8 cellular contexts compared by ENCODE assay signal in the genomic region with DNA sequence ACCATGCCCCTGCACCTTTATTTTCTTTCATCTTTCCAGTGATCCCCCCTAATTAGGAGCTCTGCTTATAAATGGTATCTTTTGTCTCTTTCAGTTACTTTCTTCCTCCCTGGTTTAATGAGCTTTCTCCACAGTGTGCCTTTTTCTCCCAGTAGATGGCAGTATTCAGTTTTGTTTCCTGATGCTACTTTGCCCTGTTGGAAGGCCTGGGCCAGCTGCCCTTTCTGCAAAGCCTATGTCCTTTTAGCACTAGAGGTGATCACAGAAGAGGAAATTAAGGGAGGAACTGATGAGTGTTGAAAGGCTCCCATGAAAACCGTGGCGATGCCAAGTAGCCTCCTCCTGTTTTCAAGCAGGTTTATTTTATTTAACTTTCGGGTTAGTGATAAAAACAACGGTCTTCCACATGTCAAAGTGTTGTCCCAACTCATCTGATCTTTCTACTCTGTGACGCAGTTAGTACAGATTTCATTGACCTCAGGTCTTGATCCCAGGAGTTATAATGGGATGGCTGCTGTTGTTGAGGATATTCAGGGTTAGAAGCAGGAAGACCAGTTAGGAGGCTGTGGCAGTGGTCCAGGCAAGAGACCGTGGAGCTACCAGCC.
DNase-seq lines count a peak whose midpoint lies in the region; ATAC-seq and TF ChIP-seq lines count a peak whose summit lies in the region.

No MANE protein-coding gene starts in this region.

- H3K27me3 ChIP-seq in GM23338 (ENCODE audit: insufficient read depth) (no peaks in the 10 kb centered on the region), osteoblast (ENCODE audit: insufficient read depth, low read length) (no peaks in the 10 kb centered on the region)
- H3K27me3 ChIP-seq in CD8-positive, alpha-beta T cell (ENCODE audit: insufficient read depth, low read length): no peaks in the 10 kb centered on the region

- no peak overlapping the region for H3K27ac Mint-ChIP-seq in GM23338
- H3K27ac Mint-ChIP-seq in CD8-positive, alpha-beta T cell: no peak overlapping the region

- intact Hi-C loops in CD8-positive, alpha-beta T cell (cut with DNase I, micrococcal nuclease): no loop called here

- H2AFZ ChIP-seq in GM23338 (no peak overlapping the region; the same call in 1 of the 2 replicates), osteoblast (ENCODE audit: low read length) (no peak overlapping the region)

- H3K9me3 ChIP-seq in osteoblast (ENCODE audit: low read depth, low read length): no peaks in the 10 kb centered on the region
- no peaks in the 10 kb centered on the region for H3K9me3 ChIP-seq in CD8-positive, alpha-beta T cell (ENCODE audit: low read length)

- CTCF ChIA-PET in CD8-positive, alpha-beta T cell (lab: Charles Lee): no interaction called here

- ATAC-seq in GM23338 (peak; percentile 97), GM21360 (IDR thresholded peaks at IDR 0.05; ENCODE audit: unreplicated experiment) (no peak)
- ATAC-seq in CD8-positive, alpha-beta T cell: no peak

- H3F3A ChIP-seq in GM23338 (replicated peaks; ENCODE audit: low read depth): no peaks in the 10 kb centered on the region

- no peaks in the 10 kb centered on the region for H3K27me3 Mint-ChIP-seq in GM23338 (ENCODE audit: insufficient read depth, low read depth, poor library complexity)
- H3K27me3 Mint-ChIP-seq in CD8-positive, alpha-beta T cell (ENCODE audit: low read depth): no peaks in the 10 kb centered on the region

- DNase-seq in GM03348 (ENCODE audit: low spot score): peak; percentile 62
- DNase-seq in GM23338 (ENCODE audit: low spot score): peak; percentile 78
- peak; percentile 43 for DNase-seq in LoVo (ENCODE audit: low spot score)
- DNase-seq in SHP77 treated with DMSO at 0.1 percent for 48 hours (lab: John Stamatoyannopoulos, UW): peak; percentile 59
- DNase-seq in fibroblast of the conjunctiva (ENCODE audit: low read depth): peak; percentile 31
- no peak for DNase-seq in osteoblast (ENCODE audit: insufficient read length, low spot score, missing footprints)
- no peak for DNase-seq in CD8-positive, alpha-beta T cell

- H3K79me2 ChIP-seq in GM23338 (replicated peaks; ENCODE audit: insufficient read depth) (no peaks in the 10 kb centered on the region), osteoblast (ENCODE audit: insufficient read depth, low read length) (no peaks in the 10 kb centered on the region)

- H3K36me3 ChIP-seq in GM23338 (ENCODE audit: insufficient read depth): no peaks in the 10 kb centered on the region
- H3K36me3 ChIP-seq in osteoblast (ENCODE audit: insufficient read depth, low read length): no peaks in the 10 kb centered on the region
- H3K36me3 ChIP-seq in CD8-positive, alpha-beta T cell (ENCODE audit: insufficient read depth, low read length): no peaks in the 10 kb centered on the region

- no peaks in the 10 kb centered on the region for H3K36me3 Mint-ChIP-seq in GM23338 (ENCODE audit: low read depth)
- no peaks in the 10 kb centered on the region for H3K36me3 Mint-ChIP-seq in CD8-positive, alpha-beta T cell

- H3K4me1 Mint-ChIP-seq in GM23338: no peaks in the 10 kb centered on the region
- H3K4me1 Mint-ChIP-seq in CD8-positive, alpha-beta T cell (ENCODE audit: low read depth): no peaks in the 10 kb centered on the region

- H3K27ac ChIP-seq in GM23338 (ENCODE audit: low read depth) (no peak overlapping the region), osteoblast (ENCODE audit: low read depth, low read length) (no peak overlapping the region)
- no peak overlapping the region for H3K27ac ChIP-seq in CD8-positive, alpha-beta T cell (ENCODE audit: low read depth, low read length)

- no peaks in the 10 kb centered on the region for H3K9me2 ChIP-seq in GM23338 (ENCODE audit: insufficient read depth)

- peak; percentile 83 to 92 for TF ChIP-seq CTCF in GM23338 (conservative IDR thresholded peaks at IDR 0.05; ENCODE audit: low read depth in 2 of 2)
- TF ChIP-seq CTCF in osteoblast (IDR thresholded peaks at IDR 0.05; ENCODE audit: extremely low read depth, low read depth, low read length): peak; percentile 80
- no peak for TF ChIP-seq CTCF in CD8-positive, alpha-beta T cell (IDR thresholded peaks at IDR 0.05)

- H3K4me3 ChIP-seq in GM23338: no peak overlapping the region
- H3K4me3 ChIP-seq in osteoblast (ENCODE audit: insufficient read depth, low read length): no peak overlapping the region
- no peak overlapping the region for H3K4me3 ChIP-seq in CD8-positive, alpha-beta T cell (ENCODE audit: low read depth, low read length)

- H3K4me3 Mint-ChIP-seq in GM23338: no peak overlapping the region
- no peak overlapping the region for H3K4me3 Mint-ChIP-seq in CD8-positive, alpha-beta T cell

- no peaks in the 10 kb centered on the region for H3K9me3 Mint-ChIP-seq in GM23338
- H3K9me3 Mint-ChIP-seq in CD8-positive, alpha-beta T cell: peaks cover 2% of the 10 kb centered on the region

- no peaks in the 10 kb centered on the region for H4K20me1 ChIP-seq in GM23338 (replicated peaks; ENCODE audit: insufficient read depth)
- H4K20me1 ChIP-seq in osteoblast (ENCODE audit: insufficient read depth, low read length): no peaks in the 10 kb centered on the region

- no peak overlapping the region for H3K4me2 ChIP-seq in GM23338
- no peak overlapping the region for H3K4me2 ChIP-seq in osteoblast (ENCODE audit: insufficient read depth, low read length)

- POLR2A ChIA-PET in CD8-positive, alpha-beta T cell (lab: Charles Lee): no interaction called here

- H3K4me1 ChIP-seq in GM23338 (ENCODE audit: insufficient read depth) (no peaks in the 10 kb centered on the region), osteoblast (ENCODE audit: insufficient read depth, low read length) (peaks cover 6% of the 10 kb centered on the region)
- H3K4me1 ChIP-seq in CD8-positive, alpha-beta T cell (ENCODE audit: insufficient read depth, low read length): no peaks in the 10 kb centered on the region

TF ChIP-seq in GM23338, 12 proteins besides CTCF, POLR2A, EP300 and RAD21 (continues in another document):
- no peak for TF ChIP-seq NANOG (IDR thresholded peaks at IDR 0.05; ENCODE audit: borderline replicate concordance)
- TF ChIP-seq, protein P1, sequence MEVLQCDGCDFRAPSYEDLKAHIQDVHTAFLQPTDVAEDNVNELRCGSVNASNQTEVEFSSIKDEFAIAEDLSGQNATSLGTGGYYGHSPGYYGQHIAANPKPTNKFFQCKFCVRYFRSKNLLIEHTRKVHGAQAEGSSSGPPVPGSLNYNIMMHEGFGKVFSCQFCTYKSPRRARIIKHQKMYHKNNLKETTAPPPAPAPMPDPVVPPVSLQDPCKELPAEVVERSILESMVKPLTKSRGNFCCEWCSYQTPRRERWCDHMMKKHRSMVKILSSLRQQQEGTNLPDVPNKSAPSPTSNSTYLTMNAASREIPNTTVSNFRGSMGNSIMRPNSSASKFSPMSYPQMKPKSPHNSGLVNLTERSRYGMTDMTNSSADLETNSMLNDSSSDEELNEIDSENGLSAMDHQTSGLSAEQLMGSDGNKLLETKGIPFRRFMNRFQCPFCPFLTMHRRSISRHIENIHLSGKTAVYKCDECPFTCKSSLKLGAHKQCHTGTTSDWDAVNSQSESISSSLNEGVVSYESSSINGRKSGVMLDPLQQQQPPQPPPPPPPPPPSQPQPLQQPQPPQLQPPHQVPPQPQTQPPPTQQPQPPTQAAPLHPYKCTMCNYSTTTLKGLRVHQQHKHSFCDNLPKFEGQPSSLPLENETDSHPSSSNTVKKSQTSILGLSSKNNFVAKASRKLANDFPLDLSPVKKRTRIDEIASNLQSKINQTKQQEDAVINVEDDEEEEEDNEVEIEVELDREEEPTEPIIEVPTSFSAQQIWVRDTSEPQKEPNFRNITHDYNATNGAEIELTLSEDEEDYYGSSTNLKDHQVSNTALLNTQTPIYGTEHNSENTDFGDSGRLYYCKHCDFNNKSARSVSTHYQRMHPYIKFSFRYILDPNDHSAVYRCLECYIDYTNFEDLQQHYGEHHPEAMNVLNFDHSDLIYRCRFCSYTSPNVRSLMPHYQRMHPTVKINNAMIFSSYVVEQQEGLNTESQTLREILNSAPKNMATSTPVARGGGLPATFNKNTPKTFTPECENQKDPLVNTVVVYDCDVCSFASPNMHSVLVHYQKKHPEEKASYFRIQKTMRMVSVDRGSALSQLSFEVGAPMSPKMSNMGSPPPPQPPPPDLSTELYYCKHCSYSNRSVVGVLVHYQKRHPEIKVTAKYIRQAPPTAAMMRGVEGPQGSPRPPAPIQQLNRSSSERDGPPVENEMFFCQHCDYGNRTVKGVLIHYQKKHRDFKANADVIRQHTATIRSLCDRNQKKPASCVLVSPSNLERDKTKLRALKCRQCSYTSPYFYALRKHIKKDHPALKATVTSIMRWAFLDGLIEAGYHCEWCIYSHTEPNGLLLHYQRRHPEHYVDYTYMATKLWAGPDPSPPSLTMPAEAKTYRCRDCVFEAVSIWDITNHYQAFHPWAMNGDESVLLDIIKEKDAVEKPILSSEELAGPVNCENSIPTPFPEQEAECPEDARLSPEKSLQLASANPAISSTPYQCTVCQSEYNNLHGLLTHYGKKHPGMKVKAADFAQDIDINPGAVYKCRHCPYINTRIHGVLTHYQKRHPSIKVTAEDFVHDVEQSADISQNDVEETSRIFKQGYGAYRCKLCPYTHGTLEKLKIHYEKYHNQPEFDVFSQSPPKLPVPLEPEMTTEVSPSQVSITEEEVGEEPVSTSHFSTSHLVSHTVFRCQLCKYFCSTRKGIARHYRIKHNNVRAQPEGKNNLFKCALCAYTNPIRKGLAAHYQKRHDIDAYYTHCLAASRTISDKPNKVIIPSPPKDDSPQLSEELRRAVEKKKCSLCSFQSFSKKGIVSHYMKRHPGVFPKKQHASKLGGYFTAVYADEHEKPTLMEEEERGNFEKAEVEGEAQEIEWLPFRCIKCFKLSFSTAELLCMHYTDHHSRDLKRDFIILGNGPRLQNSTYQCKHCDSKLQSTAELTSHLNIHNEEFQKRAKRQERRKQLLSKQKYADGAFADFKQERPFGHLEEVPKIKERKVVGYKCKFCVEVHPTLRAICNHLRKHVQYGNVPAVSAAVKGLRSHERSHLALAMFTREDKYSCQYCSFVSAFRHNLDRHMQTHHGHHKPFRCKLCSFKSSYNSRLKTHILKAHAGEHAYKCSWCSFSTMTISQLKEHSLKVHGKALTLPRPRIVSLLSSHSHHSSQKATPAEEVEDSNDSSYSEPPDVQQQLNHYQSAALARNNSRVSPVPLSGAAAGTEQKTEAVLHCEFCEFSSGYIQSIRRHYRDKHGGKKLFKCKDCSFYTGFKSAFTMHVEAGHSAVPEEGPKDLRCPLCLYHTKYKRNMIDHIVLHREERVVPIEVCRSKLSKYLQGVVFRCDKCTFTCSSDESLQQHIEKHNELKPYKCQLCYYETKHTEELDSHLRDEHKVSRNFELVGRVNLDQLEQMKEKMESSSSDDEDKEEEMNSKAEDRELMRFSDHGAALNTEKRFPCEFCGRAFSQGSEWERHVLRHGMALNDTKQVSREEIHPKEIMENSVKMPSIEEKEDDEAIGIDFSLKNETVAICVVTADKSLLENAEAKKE (CRISPR knock-in tag; IDR thresholded peaks at IDR 0.05): no peak

Comparison
In these comparisons a context has a peak if more than half of its experiments do, and no peak if none do; other contexts are left out.
1. DNase-seq: peak in GM03348 (single experiment), GM23338 (single experiment), LoVo (single experiment), SHP77 treated with DMSO at 0.1 percent for 48 hours (single experiment) and fibroblast of the conjunctiva (single experiment); none in osteoblast (single experiment) and CD8-positive, alpha-beta T cell (0 of 7).